Comparison of ENCODE assay signal across 8 cellular contexts in the genomic region with DNA sequence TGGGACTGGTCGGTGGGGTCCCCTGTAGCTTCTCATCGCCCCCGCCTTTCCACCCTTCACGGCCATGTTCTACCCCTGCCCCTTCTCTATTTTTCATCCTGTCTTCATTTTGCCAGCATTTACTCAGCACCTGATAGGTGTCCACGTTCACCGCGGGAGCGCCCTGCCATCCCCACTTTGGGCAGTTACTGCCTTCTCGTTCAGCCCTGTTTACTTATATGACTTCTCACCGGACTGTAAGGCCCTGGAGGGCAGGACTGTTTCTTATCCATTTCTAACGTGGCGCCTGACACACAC. TPM values are rescaled to one million over a fixed set of nuclear protein-coding genes. Genes with fewer than 3 reads are reported as not detected.
DNase-seq lines count a peak whose midpoint lies in the region; ATAC-seq, FAIRE-seq and TF ChIP-seq lines count a peak whose summit lies in the region.

No MANE protein-coding gene starts in this region.

- CTCF ChIA-PET in OCI-LY7 (lab: Charles Lee; ENCODE audit: unreplicated experiment) = interaction anchor here (0.6 to 1.0 kb wide), 2 partner anchors 13 to 112 kb away, joined by 3 read pairs; no protein-coding TSS in a partner anchor

- DNase-seq in DND-41 (no peak), OCI-LY7 (ENCODE audit: low spot score) (no peak), endothelial cell (ENCODE audit: low spot score) (no peak), osteocyte (ENCODE audit: extremely low spot score, unreplicated experiment) (no peak), urothelium cell line (ENCODE audit: low spot score) (no peak), epidermal melanocyte (ENCODE audit: insufficient read length, low spot score) (no peak), SHP77 treated with DMSO at 0.1 percent for 48 hours (lab: John Stamatoyannopoulos, UW) (no peak)

- H3K36me3 Mint-ChIP-seq in endothelial cell (ENCODE audit: low read depth, unreplicated experiment) (peaks cover 24% of the 10 kb centered on the region), osteocyte (ENCODE audit: unreplicated experiment) (peaks cover 4% of the 10 kb centered on the region)

- POLR2A ChIA-PET in OCI-LY7 (lab: Charles Lee) = interaction anchor here (0.5 to 2.2 kb wide), 7 partner anchors 13 to 905 kb away, joined by 3 to 9 read pairs (median 6); a partner anchor contains a TSS

- H3K9me3 ChIP-seq in DND-41 (ENCODE audit: insufficient read depth, low read length, severe bottlenecking) (no peaks in the 10 kb centered on the region), OCI-LY7 (ENCODE audit: low read length) (no peaks in the 10 kb centered on the region)

- BruUV-seq in OCI-LY7 (replicated peaks; lab: Mats Ljungman, UMichigan) = TSS peak; percentile 66

- H3K9me2 ChIP-seq in OCI-LY7 (ENCODE audit: insufficient read depth, low read length) = no peaks in the 10 kb centered on the region

- H3K4me3 ChIP-seq in DND-41 (ENCODE audit: low read depth in 1 of 2, low read length in 2 of 2) (peak overlapping the region; percentile 95 to 96), OCI-LY7 (ENCODE audit: low read depth, low read length, poor library complexity, severe bottlenecking) (peak overlapping the region; percentile 93)

- TF ChIP-seq CTCF in DND-41 (IDR thresholded peaks at IDR 0.05; ENCODE audit: borderline replicate concordance, extremely low read depth, low read length, poor library complexity, severe bottlenecking) (no peak), OCI-LY7 (conservative IDR thresholded peaks at IDR 0.05; ENCODE audit: low read length) (no peak), endothelial cell (IDR thresholded peaks at IDR 0.05; ENCODE audit: unreplicated experiment) (no peak), osteocyte (IDR thresholded peaks at IDR 0.05) (no peak)

- FAIRE-seq in urothelium cell line (lab: Jason Lieb, UNC) = no peak

- H3K79me2 ChIP-seq in DND-41 (ENCODE audit: insufficient read depth, low read length) = peaks cover 51% of the 10 kb centered on the region
- H3K79me2 ChIP-seq in OCI-LY7 (ENCODE audit: insufficient read depth, low read depth, low read length) = peaks cover 22% of the 10 kb centered on the region

- H4K20me1 ChIP-seq in DND-41 (ENCODE audit: insufficient read depth, low read length) = peaks cover 15% of the 10 kb centered on the region
- no peaks in the 10 kb centered on the region for H4K20me1 ChIP-seq in OCI-LY7 (ENCODE audit: insufficient read depth, low read length)

- H3K4me1 Mint-ChIP-seq in endothelial cell (ENCODE audit: unreplicated experiment) = peaks cover 19% of the 10 kb centered on the region
- H3K4me1 Mint-ChIP-seq in osteocyte (ENCODE audit: unreplicated experiment) = peaks cover 38% of the 10 kb centered on the region

- H3K27me3 ChIP-seq in DND-41 (ENCODE audit: insufficient read depth, low read length, poor library complexity) = no peaks in the 10 kb centered on the region

- H3K27ac ChIP-seq in DND-41 (ENCODE audit: low read length) (peak overlapping the region; percentile 78), OCI-LY7 (ENCODE audit: low read depth, low read length, poor library complexity, severe bottlenecking) (peak overlapping the region; percentile 60)

- H3K9ac ChIP-seq in DND-41 (ENCODE audit: low read depth, low read length) = peak overlapping the region; percentile 83

- H3K27me3 Mint-ChIP-seq in endothelial cell (ENCODE audit: unreplicated experiment) (peaks cover 7% of the 10 kb centered on the region), osteocyte (ENCODE audit: unreplicated experiment) (no peaks in the 10 kb centered on the region)

- H2AFZ ChIP-seq in DND-41 (ENCODE audit: low read depth, low read length) (peak overlapping the region; percentile 76), OCI-LY7 (ENCODE audit: low read length) (peak overlapping the region; percentile 73)

- peaks cover 44% of the 10 kb centered on the region for H3K4me1 ChIP-seq in DND-41 (ENCODE audit: insufficient read depth, low read length)
- peaks cover 21% of the 10 kb centered on the region for H3K4me1 ChIP-seq in OCI-LY7 (ENCODE audit: insufficient read depth, low read length, poor library complexity, severe bottlenecking)

- ATAC-seq in DND-41 (ENCODE audit: insufficient read depth, low read depth) (no peak), GM18517 (IDR thresholded peaks at IDR 0.05; ENCODE audit: unreplicated experiment) (no peak)

- H3K27ac Mint-ChIP-seq in endothelial cell (ENCODE audit: unreplicated experiment) = peak overlapping the region; percentile 91
- peak overlapping the region; percentile 94 for H3K27ac Mint-ChIP-seq in osteocyte (ENCODE audit: unreplicated experiment)

- H3K36me3 ChIP-seq in DND-41 (ENCODE audit: insufficient read depth, low read length) (peaks cover 37% of the 10 kb centered on the region), OCI-LY7 (ENCODE audit: insufficient read depth, low read length) (peaks cover 34% of the 10 kb centered on the region)

- H3K4me3 Mint-ChIP-seq in endothelial cell (ENCODE audit: unreplicated experiment) = peak overlapping the region; percentile 95
- peak overlapping the region; percentile 85 for H3K4me3 Mint-ChIP-seq in osteocyte (ENCODE audit: unreplicated experiment)

- intact Hi-C loops in OCI-LY7 (cut with micrococcal nuclease; ENCODE audit: unreplicated experiment) = loop anchor here (1.0 to 10.0 kb wide), 2 partner anchors 72 to 246 kb away; a partner anchor contains a TSS

- H3K4me2 ChIP-seq in DND-41 (ENCODE audit: insufficient read depth, low read length) (peak overlapping the region; percentile 88), OCI-LY7 (ENCODE audit: low read length) (peak overlapping the region; percentile 75)

- H3K9me3 Mint-ChIP-seq in endothelial cell (ENCODE audit: unreplicated experiment) (no peaks in the 10 kb centered on the region), osteocyte (ENCODE audit: unreplicated experiment) (no peaks in the 10 kb centered on the region)

RNA-seq across cellular contexts. Expression of a gene that starts 0.4 kb away (rescaled TPM):
- 28.3 and 32.2 TPM in 2 replicates for total RNA-seq in OCI-LY7 (2014; rRNA removed; shearing (Covaris generic))
- 52.7 and 55.9 TPM in 2 replicates for total RNA-seq in OCI-LY7 (2022)
- total RNA-seq in endothelial cell (ENCODE audit: unreplicated experiment) = 59.4 TPM
- total RNA-seq in osteocyte = 64.6 and 69.2 TPM in 2 replicates

RNA-seq across cellular contexts. Expression of a gene that starts 38.7 kb away (rescaled TPM):
- total RNA-seq in OCI-LY7 (2014; rRNA removed; shearing (Covaris generic)) = 75.2 and 102 TPM in 2 replicates
- 48.5 and 57.9 TPM in 2 replicates for total RNA-seq in OCI-LY7 (2022)
- 49.9 TPM for total RNA-seq in endothelial cell (ENCODE audit: unreplicated experiment)
- 19.8 and 24.0 TPM in 2 replicates for total RNA-seq in osteocyte

RNA-seq across cellular contexts. Expression of a gene that starts 46.1 kb away (rescaled TPM):
- 9.4 and 11.3 TPM in 2 replicates for total RNA-seq in OCI-LY7 (2014; rRNA removed; shearing (Covaris generic))
- total RNA-seq in OCI-LY7 (2022) (9.7 and 11.7 TPM in 2 replicates), endothelial cell (ENCODE audit: unreplicated experiment) (173 TPM), osteocyte (204 and 217 TPM in 2 replicates)

RNA-seq across cellular contexts. Expression of a gene that starts 54.4 kb away (rescaled TPM):
- 42.3 and 48.3 TPM in 2 replicates for total RNA-seq in OCI-LY7 (2014; rRNA removed; shearing (Covaris generic))
- total RNA-seq in OCI-LY7 (2022) (43.7 and 47.2 TPM in 2 replicates), endothelial cell (ENCODE audit: unreplicated experiment) (38.0 TPM), osteocyte (45.1 and 46.9 TPM in 2 replicates)

Comparison
In these comparisons a context has a peak if more than half of its experiments do, and no peak if none do; other contexts are left out.
1. RNA of a gene that starts 46.1 kb away (total RNA-seq): 204 to 217 TPM in osteocyte and 173 TPM in endothelial cell (single experiment); 9.4 to 11.7 TPM in OCI-LY7; every median in the first group is over 10 times any median in the second.